Comparison of ENCODE assay signal across 21 cellular contexts in genomic region chr6:151118453-151119123, GRCh38.
DNase-seq lines count a peak whose midpoint lies in the region; ATAC-seq, FAIRE-seq and TF ChIP-seq lines count a peak whose summit lies in the region.
"Had no signal": no experiment of that assay in that cellular context is flagged by ENCODE, and none has a peak within 500 bp of the region (broad histone marks: within the 10 kb centered on the region; RNA-seq: fewer than 3 reads in every experiment).

No MANE protein-coding gene starts in this region.

- TF ChIP-seq POLR2A in HCT116 (IDR thresholded peaks at IDR 0.05; ENCODE audit: borderline replicate concordance, extremely low read depth, insufficient read depth, insufficient read length) (no peak), GM12878 (IDR thresholded peaks at IDR 0.05; ENCODE audit: low read depth, low read length) (no peak)

- DNase-seq in HCT116 (ENCODE audit: low read depth, low spot score) (no peak), GM12878 (ENCODE audit: low read depth, low spot score) (no peak), left kidney (ENCODE audit: low read depth, low spot score) (peak; percentile 18), neural progenitor cell (ENCODE audit: low spot score) (no peak), germinal center (ENCODE audit: low spot score) (no peak), HK-2 (ENCODE audit: unreplicated experiment) (no peak), SHP77 treated with DMSO at 0.1 percent for 48 hours (lab: John Stamatoyannopoulos, UW) (no peak)
- no peak for DNase-seq in activated T-helper 2 cell treated with anti-CD3 and anti-CD28 coated beads, Interferon-gamma antibody, Interleukin-2, Interleukin-4, amounts not matched to agents 10 μg/mL and 5 μg/mL and 100 μg/mL, durations not matched to agents 14 hours and 24 hours and 36 hours (ENCODE audit: low spot score)
- DNase-seq: ACHN; CD4-positive, alpha-beta memory T cell; HCEC 1CT; NCI-H1092 treated with DMSO at 0.1 percent for 48 hours; NCI-H1694; NCI-H2107; NCI-H226; NCI-H526 treated with DMSO at 0.1 percent for 48 hours; PC-9; Right ventricle myocardium superior had no signal

- CTCF ChIA-PET in HCT116 (lab: Charles Lee) (no interaction called here), GM12878 (lab: Yijun Ruan, JAX) (interaction anchor here (0.6 to 1.6 kb wide), 3 partner anchors 204 to 1430 kb away, joined by 3 to 6 read pairs (median 4); no protein-coding TSS in a partner anchor)

- TF ChIP-seq RAD21 in HCT116 (IDR thresholded peaks at IDR 0.05; ENCODE audit: low read depth) (no peak), GM12878 (IDR thresholded peaks at IDR 0.05; ENCODE audit: insufficient read depth, low read depth, low read length) (no peak)

- peak overlapping the region; percentile 35 for H2AFZ ChIP-seq in HCT116 (ENCODE audit: low read depth, low read length, poor library complexity, severe bottlenecking)
- H2AFZ ChIP-seq in GM12878 (ENCODE audit: control insufficient read depth, low read depth, low read length) = 0 out of 2 replicates have a peak overlapping the region, but pooled peaks have one; percentile 19
- no peak overlapping the region for H2AFZ ChIP-seq in neural progenitor cell (replicated peaks)
- H2AFZ ChIP-seq: PC-9 had no signal

- no peaks in the 10 kb centered on the region for H3K9me3 Mint-ChIP-seq in neural progenitor cell
- H3K9me3 Mint-ChIP-seq in activated T-helper 2 cell treated with anti-CD3 and anti-CD28 coated beads, Interferon-gamma antibody, Interleukin-2, Interleukin-4, amounts not matched to agents 10 μg/mL and 5 μg/mL and 100 μg/mL, durations not matched to agents 14 hours and 24 hours and 36 hours = no peaks in the 10 kb centered on the region
- H3K9me3 Mint-ChIP-seq: CD4-positive, alpha-beta memory T cell had no signal

- BruUV-seq in HCT116 (replicated peaks; lab: Mats Ljungman, UMichigan) (no TSS peak), GM12878 (replicated peaks; lab: Mats Ljungman, UMichigan) (no TSS peak)

- RAD21 ChIA-PET in HCT116 (lab: Charles Lee; ENCODE audit: low non-redundant PET in 1 of 2, low total read pairs in 2 of 2, uncharacterized antibody in 2 of 2, unreplicated experiment in 2 of 2) (no interaction called here), GM12878 (lab: Charles Lee; ENCODE audit: unreplicated experiment) (interaction anchor here (1.4 kb wide), 1 partner anchor 206 kb away, joined by 4 read pairs; no protein-coding TSS in a partner anchor)

- no peaks in the 10 kb centered on the region for H3K9me3 ChIP-seq in HCT116 (ENCODE audit: control insufficient read depth in 1 of 2, insufficient read depth in 1 of 2, low read depth in 1 of 2, low read length in 2 of 2)
- no peaks in the 10 kb centered on the region for H3K9me3 ChIP-seq in GM12878 (replicated peaks; ENCODE audit: control insufficient read depth, insufficient read depth, low read length)
- no peaks in the 10 kb centered on the region for H3K9me3 ChIP-seq in neural progenitor cell (ENCODE audit: low read depth)

- no peak for TF ChIP-seq CTCF in HCT116 (IDR thresholded peaks at IDR 0.05 in 2 of 3, conservative IDR thresholded peaks at IDR 0.05 in 1 of 3; ENCODE audit: borderline replicate concordance in 1 of 3, insufficient read depth in 1 of 3, low read depth in 2 of 3, low read length in 2 of 3)
- no peak for TF ChIP-seq CTCF in GM12878 (IDR thresholded peaks at IDR 0.05 in 2 of 3, conservative IDR thresholded peaks at IDR 0.05 in 1 of 3; ENCODE audit: control insufficient read depth in 2 of 3, extremely low read depth in 1 of 3, insufficient read depth in 1 of 3, low read depth in 3 of 3, low read length in 3 of 3)
- no peak for TF ChIP-seq CTCF in neural progenitor cell (IDR thresholded peaks at IDR 0.05)

- no peaks in the 10 kb centered on the region for H3K9me2 ChIP-seq in HCT116 (ENCODE audit: insufficient read depth)

- H3K79me2 ChIP-seq in HCT116 (ENCODE audit: insufficient read depth, low read length) (no peaks in the 10 kb centered on the region), GM12878 (ENCODE audit: control insufficient read depth, insufficient read depth, low read length) (no peaks in the 10 kb centered on the region), neural progenitor cell (ENCODE audit: low read depth) (no peaks in the 10 kb centered on the region)

- H3K27ac Mint-ChIP-seq in neural progenitor cell = peak overlapping the region; percentile 42
- no peak overlapping the region for H3K27ac Mint-ChIP-seq in activated T-helper 2 cell treated with anti-CD3 and anti-CD28 coated beads, Interferon-gamma antibody, Interleukin-2, Interleukin-4, amounts not matched to agents 10 μg/mL and 5 μg/mL and 100 μg/mL, durations not matched to agents 14 hours and 24 hours and 36 hours
- H3K27ac Mint-ChIP-seq: B cell; CD4-positive, alpha-beta memory T cell had no signal

- peaks cover 7% of the 10 kb centered on the region for H3F3A ChIP-seq in neural progenitor cell (ENCODE audit: low read depth)

- no peaks in the 10 kb centered on the region for H3K36me3 Mint-ChIP-seq in neural progenitor cell
- H3K36me3 Mint-ChIP-seq in activated T-helper 2 cell treated with anti-CD3 and anti-CD28 coated beads, Interferon-gamma antibody, Interleukin-2, Interleukin-4, amounts not matched to agents 10 μg/mL and 5 μg/mL and 100 μg/mL, durations not matched to agents 14 hours and 24 hours and 36 hours (ENCODE audit: low read depth) = no peaks in the 10 kb centered on the region
- H3K36me3 Mint-ChIP-seq: CD4-positive, alpha-beta memory T cell had no signal

- in situ Hi-C loops in GM12878 (cut with MboI) = no loop called here

- no peak overlapping the region for H3K4me3 Mint-ChIP-seq in neural progenitor cell
- H3K4me3 Mint-ChIP-seq in activated T-helper 2 cell treated with anti-CD3 and anti-CD28 coated beads, Interferon-gamma antibody, Interleukin-2, Interleukin-4, amounts not matched to agents 10 μg/mL and 5 μg/mL and 100 μg/mL, durations not matched to agents 14 hours and 24 hours and 36 hours (ENCODE audit: low read depth) = no peak overlapping the region
- H3K4me3 Mint-ChIP-seq: B cell; CD4-positive, alpha-beta memory T cell had no signal

- peaks cover 6% of the 10 kb centered on the region for H3K27me3 Mint-ChIP-seq in neural progenitor cell (ENCODE audit: insufficient read depth, low read depth)
- H3K27me3 Mint-ChIP-seq in activated T-helper 2 cell treated with anti-CD3 and anti-CD28 coated beads, Interferon-gamma antibody, Interleukin-2, Interleukin-4, amounts not matched to agents 10 μg/mL and 5 μg/mL and 100 μg/mL, durations not matched to agents 14 hours and 24 hours and 36 hours (ENCODE audit: low read depth) = no peaks in the 10 kb centered on the region
- H3K27me3 Mint-ChIP-seq: B cell had no signal

- H3K9ac ChIP-seq in HCT116 (ENCODE audit: low read length) (peak overlapping the region; percentile 28), GM12878 (ENCODE audit: control insufficient read depth, insufficient read depth, low read length) (no peak overlapping the region), neural progenitor cell (no peak overlapping the region)
- H3K9ac ChIP-seq: KMS-11 had no signal

- 39% methylated on average over 8 of the region's 8 CpGs for whole genome bisulfite sequencing in GM12878 (ENCODE audit: insufficient coverage, insufficient replicate concordance, low lambda C conversion rate, missing lambda C conversion rate)

- intact Hi-C loops in HCT116 (cut with micrococcal nuclease) = no loop called here
- intact Hi-C loops in GM12878 (cut with micrococcal nuclease; ENCODE audit: unreplicated experiment) = no loop called here
- intact Hi-C loops in activated T-helper 2 cell treated with anti-CD3 and anti-CD28 coated beads, Interferon-gamma antibody, Interleukin-2, Interleukin-4, amounts not matched to agents 10 μg/mL and 5 μg/mL and 100 μg/mL, durations not matched to agents 14 hours and 24 hours and 36 hours (cut with micrococcal nuclease) = no loop called here

- H3K4me3 ChIP-seq in HCT116 (replicated peaks in 1 of 2; ENCODE audit: low read depth in 1 of 2, low read length in 2 of 2) (no peak overlapping the region), GM12878 (no peak overlapping the region), neural progenitor cell (no peak overlapping the region)
- H3K4me3 ChIP-seq: PC-9 had no signal

- H3K27ac ChIP-seq in HCT116 (ENCODE audit: low read depth, low read length) = no peak overlapping the region
- no peak overlapping the region for H3K27ac ChIP-seq in GM12878 (ENCODE audit: control insufficient read depth, insufficient read depth)
- no peak overlapping the region for H3K27ac ChIP-seq in neural progenitor cell
- H3K27ac ChIP-seq: KMS-11, PC-9 had no signal

- H3K4me2 ChIP-seq in HCT116 (ENCODE audit: low read length) = peak overlapping the region; percentile 22; the same call in 1 of the 2 replicates
- no peak overlapping the region for H3K4me2 ChIP-seq in GM12878 (ENCODE audit: control insufficient read depth, insufficient read depth)
- H3K4me2 ChIP-seq in neural progenitor cell = no peak overlapping the region
- H3K4me2 ChIP-seq: KMS-11, PC-9 had no signal

- no peak for TF ChIP-seq EP300 in GM12878 (IDR thresholded peaks at IDR 0.05; ENCODE audit: borderline replicate concordance in 1 of 2, control insufficient read depth in 1 of 2, low read depth in 2 of 2, low read length in 2 of 2)

- no peak for FAIRE-seq in GM12878 (lab: Jason Lieb, UNC)

- peaks cover 14 to 41% of the 10 kb centered on the region in 2 experiments for H3K4me1 ChIP-seq in HCT116 (ENCODE audit: control insufficient read depth in 1 of 2, insufficient read depth in 2 of 2, low read length in 2 of 2)
- no peaks in the 10 kb centered on the region for H3K4me1 ChIP-seq in GM12878 (ENCODE audit: control insufficient read depth, insufficient read depth, low read length)
- H3K4me1 ChIP-seq in neural progenitor cell = peaks cover 6% of the 10 kb centered on the region

- H4K20me1 ChIP-seq in HCT116 (ENCODE audit: insufficient read depth) (no peaks in the 10 kb centered on the region), GM12878 (ENCODE audit: control insufficient read depth, insufficient read depth) (no peaks in the 10 kb centered on the region), neural progenitor cell (ENCODE audit: low read depth) (no peaks in the 10 kb centered on the region)

- SMC1A ChIA-PET in GM12878 (lab: Charles Lee; ENCODE audit: uncharacterized antibody, unreplicated experiment) = interaction anchor here (0.6 kb wide), 1 partner anchor 117 kb away, joined by 4 read pairs; no protein-coding TSS in a partner anchor

- POLR2A ChIA-PET in HCT116 (lab: Charles Lee) (interaction anchor here (0.5 to 0.7 kb wide), 2 partner anchors 10 to 122 kb away, joined by 4 read pairs; no protein-coding TSS in a partner anchor), GM12878 (lab: Charles Lee) (no interaction called here)

- ATAC-seq in HCT116 = no peak
- ATAC-seq in GM12878 = no peak; the same call in 1 of the 3 replicates
- ATAC-seq: SK-N-SH treated with all-trans-retinoic acid at 6 μM for 48 hours had no signal

- H3K27me3 ChIP-seq in HCT116 (ENCODE audit: insufficient read depth, low read length) = no peaks in the 10 kb centered on the region
- no peaks in the 10 kb centered on the region for H3K27me3 ChIP-seq in GM12878 (replicated peaks in 1 of 2; ENCODE audit: control insufficient read depth in 2 of 2, insufficient read depth in 2 of 2, low read length in 1 of 2)
- H3K27me3 ChIP-seq in neural progenitor cell = no peaks in the 10 kb centered on the region

- no peaks in the 10 kb centered on the region for H3K36me3 ChIP-seq in HCT116 (ENCODE audit: control insufficient read depth in 1 of 2, insufficient read depth in 2 of 2, low read length in 2 of 2)
- no peaks in the 10 kb centered on the region for H3K36me3 ChIP-seq in GM12878 (ENCODE audit: control insufficient read depth in 2 of 2, insufficient read depth in 2 of 2, low read length in 1 of 2)
- H3K36me3 ChIP-seq in neural progenitor cell = no peaks in the 10 kb centered on the region

- H3K4me1 Mint-ChIP-seq in neural progenitor cell = peaks cover 20% of the 10 kb centered on the region
- no peaks in the 10 kb centered on the region for H3K4me1 Mint-ChIP-seq in activated T-helper 2 cell treated with anti-CD3 and anti-CD28 coated beads, Interferon-gamma antibody, Interleukin-2, Interleukin-4, amounts not matched to agents 10 μg/mL and 5 μg/mL and 100 μg/mL, durations not matched to agents 14 hours and 24 hours and 36 hours (ENCODE audit: low read depth)
- H3K4me1 Mint-ChIP-seq: CD4-positive, alpha-beta memory T cell had no signal
